Comparison of ENCODE assay signal across 11 cellular contexts in the genomic region with DNA sequence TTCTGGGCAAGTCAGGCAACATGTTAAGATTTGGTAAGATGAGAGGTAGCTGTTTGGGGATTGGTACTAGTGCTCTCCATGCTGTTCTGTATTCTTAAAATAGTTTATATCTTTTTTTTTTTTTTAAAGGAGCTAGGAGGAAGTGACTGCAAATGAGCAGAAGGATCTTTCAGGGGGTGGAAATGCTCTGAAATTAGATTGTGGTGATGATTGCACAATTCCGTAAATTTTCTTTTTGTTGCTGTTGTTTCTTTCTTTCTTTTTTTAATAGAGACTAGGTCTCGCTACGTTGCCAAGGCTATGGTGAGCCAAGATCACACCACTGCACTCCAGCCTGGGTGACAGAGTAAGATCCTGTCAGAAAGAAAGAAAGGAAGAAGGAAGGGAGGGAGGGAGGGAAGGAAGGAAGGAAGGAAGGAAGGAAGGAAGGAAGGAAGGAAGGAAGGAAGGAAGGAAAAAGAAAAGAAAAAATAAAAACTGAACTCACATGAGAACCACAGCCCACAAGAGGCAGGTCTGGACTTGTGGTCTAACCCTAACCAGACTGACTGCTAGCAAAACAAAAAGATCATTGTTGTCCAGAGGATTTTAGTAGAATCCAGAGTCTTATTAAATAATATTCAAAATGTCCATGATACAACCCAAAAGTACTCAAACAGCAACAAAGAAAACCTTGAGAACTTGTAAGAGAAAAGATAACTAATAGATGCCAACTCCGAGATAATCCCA. TPM values are rescaled to one million over a fixed set of nuclear protein-coding genes. Genes with fewer than 3 reads are reported as not detected.
DNase-seq lines count a peak whose midpoint lies in the region; ATAC-seq and TF ChIP-seq lines count a peak whose summit lies in the region.
"Had no signal": no experiment of that assay in that cellular context is flagged by ENCODE, and none has a peak within 500 bp of the region (broad histone marks: within the 10 kb centered on the region; RNA-seq: fewer than 3 reads in every experiment).

No MANE protein-coding gene starts in this region.

- H2AFZ ChIP-seq in smooth muscle cell (ENCODE audit: low read depth) (peak overlapping the region; percentile 22), neuronal stem cell (ENCODE audit: low read length) (no peak overlapping the region), H9 (ENCODE audit: low read length) (no peak overlapping the region)

- TF ChIP-seq CTCF in HL-60 (IDR thresholded peaks at IDR 0.05; ENCODE audit: insufficient read depth, low read length) (no peak), epithelial cell of esophagus (IDR thresholded peaks at IDR 0.05; ENCODE audit: insufficient read depth, low read depth, low read length, missing control alignments) (no peak), smooth muscle cell (IDR thresholded peaks at IDR 0.05; ENCODE audit: borderline replicate concordance, insufficient read depth, poor library complexity, severe bottlenecking) (no peak), H9 (conservative IDR thresholded peaks at IDR 0.05) (no peak), chondrocyte (IDR thresholded peaks at IDR 0.05) (no peak)

- H3K79me1 ChIP-seq in neuronal stem cell (ENCODE audit: low read depth, low read length) = no peaks in the 10 kb centered on the region
- H3K79me1 ChIP-seq in H9 (ENCODE audit: insufficient read depth, low read depth, low read length, poor library complexity, severe bottlenecking) = no peaks in the 10 kb centered on the region

- peaks cover 67% of the 10 kb centered on the region for H3K27me3 Mint-ChIP-seq in H9 (ENCODE audit: low read depth)
- H3K27me3 Mint-ChIP-seq in chondrocyte (ENCODE audit: low read depth) = peaks cover 45% of the 10 kb centered on the region

- H3K79me2 ChIP-seq in smooth muscle cell (ENCODE audit: low read depth) (no peaks in the 10 kb centered on the region), H9 (ENCODE audit: insufficient read depth, low read length) (no peaks in the 10 kb centered on the region)

- H3K18ac ChIP-seq in neuronal stem cell (ENCODE audit: low read length) (no peak overlapping the region), H9 (ENCODE audit: insufficient read length, low read depth, low read length) (no peak overlapping the region)

- H3K4ac ChIP-seq in neuronal stem cell (ENCODE audit: low read length) (no peak overlapping the region), H9 (ENCODE audit: low read depth, low read length) (no peak overlapping the region)

- H3K9me3 Mint-ChIP-seq in H9 (peaks cover 2% of the 10 kb centered on the region in 2 experiments; a peak in 1 of 5 replicates), chondrocyte (ENCODE audit: low read depth) (no peaks in the 10 kb centered on the region)

- H3K9ac ChIP-seq in smooth muscle cell (ENCODE audit: low read depth) (no peak overlapping the region), neuronal stem cell (ENCODE audit: low read depth, low read length, poor library complexity) (no peak overlapping the region), H9 (ENCODE audit: extremely low read depth, insufficient read length, low read length) (no peak overlapping the region)

- H3K23ac ChIP-seq in neuronal stem cell (ENCODE audit: low read depth, low read length, poor library complexity) = no peak overlapping the region
- H3K23ac ChIP-seq in H9 (ENCODE audit: insufficient read length, low read depth, low read length) = no peak overlapping the region

- no peak overlapping the region for H3T11ph ChIP-seq in H9 (ENCODE audit: low read length)

- DNase-seq in HL-60 (ENCODE audit: low read depth in 1 of 2, low spot score in 1 of 2) = peak; percentile 49 to 74
- peak; percentile 76 for DNase-seq in SKM-1 (lab: John Stamatoyannopoulos, UW; ENCODE audit: unreplicated experiment)
- DNase-seq in epithelial cell of esophagus (ENCODE audit: low read depth) = peak; percentile 66
- no peak for DNase-seq in smooth muscle cell (lab: John Stamatoyannopoulos, UW; ENCODE audit: unreplicated experiment)
- DNase-seq in neuronal stem cell (ENCODE audit: low spot score) = no peak
- DNase-seq in H9 = no peak
- no peak for DNase-seq in chondrocyte (ENCODE audit: low spot score)
- DNase-seq: heart right ventricle, NCI-H510A, testis had no signal

- peaks cover 27 to 48% of the 10 kb centered on the region in 2 experiments for H3K4me1 Mint-ChIP-seq in H9
- H3K4me1 Mint-ChIP-seq in chondrocyte (ENCODE audit: low read depth) = peaks cover 38% of the 10 kb centered on the region

- no peak overlapping the region for H3K4me3 ChIP-seq in HL-60 (replicated peaks; ENCODE audit: insufficient read depth, low read length)
- H3K4me3 ChIP-seq in epithelial cell of esophagus (ENCODE audit: low read length) = no peak overlapping the region
- no peak overlapping the region for H3K4me3 ChIP-seq in smooth muscle cell
- H3K4me3 ChIP-seq in neuronal stem cell (ENCODE audit: low read length in 2 of 2) = no peak overlapping the region
- H3K4me3 ChIP-seq: testis had no signal

- no peaks in the 10 kb centered on the region for H3K23me2 ChIP-seq in H9 (ENCODE audit: insufficient read length, low read depth, low read length, poor library complexity, severe bottlenecking)

- H3K27me3 ChIP-seq in HL-60 (ENCODE audit: insufficient read depth, poor library complexity, severe bottlenecking) = no peaks in the 10 kb centered on the region
- H3K27me3 ChIP-seq in smooth muscle cell (ENCODE audit: low read depth) = peaks cover 28% of the 10 kb centered on the region
- H3K27me3 ChIP-seq in neuronal stem cell (ENCODE audit: control insufficient read depth in 3 of 3, insufficient read depth in 3 of 3, low read depth in 1 of 3, low read length in 3 of 3) = peaks cover 32 to 88% (median 56%) of the 10 kb centered on the region in 3 experiments
- peaks cover 44% of the 10 kb centered on the region; the same call in 1 of the 2 replicates for H3K27me3 ChIP-seq in H9 (ENCODE audit: insufficient read depth, low read length)
- H3K27me3 ChIP-seq: testis had no signal

- H3K56ac ChIP-seq in H9 (ENCODE audit: insufficient read length, low read depth, low read length) = no peak overlapping the region

- peaks cover 16% of the 10 kb centered on the region for H3F3A ChIP-seq in smooth muscle cell (ENCODE audit: low read depth)

- ATAC-seq in HG02973 (IDR thresholded peaks at IDR 0.05; ENCODE audit: unreplicated experiment) = no peak

- H2BK15ac ChIP-seq in neuronal stem cell (ENCODE audit: low read length) = no peak overlapping the region
- H2BK15ac ChIP-seq in H9 (ENCODE audit: low read depth, low read length) = no peak overlapping the region

- H3K27ac Mint-ChIP-seq in H9 (no peak overlapping the region), chondrocyte (ENCODE audit: unreplicated experiment) (no peak overlapping the region)

- H4K20me1 ChIP-seq in smooth muscle cell (ENCODE audit: low read depth) (peaks cover 6% of the 10 kb centered on the region), H9 (ENCODE audit: control insufficient read depth, insufficient read depth, insufficient read length) (no peaks in the 10 kb centered on the region)

- peak overlapping the region; percentile 14 for H3K4me2 ChIP-seq in smooth muscle cell
- H3K4me2 ChIP-seq in neuronal stem cell (ENCODE audit: insufficient read depth, low read length, poor library complexity, severe bottlenecking) = no peak overlapping the region
- no peak overlapping the region for H3K4me2 ChIP-seq in H9 (ENCODE audit: insufficient read depth, insufficient read length, low read length)

- H4K8ac ChIP-seq in neuronal stem cell (ENCODE audit: low read depth, low read length) (no peak overlapping the region), H9 (replicated peaks; ENCODE audit: insufficient read length, low read depth, low read length) (no peak overlapping the region)

- H2BK120ac ChIP-seq in neuronal stem cell (ENCODE audit: low read depth, low read length) (no peak overlapping the region), H9 (ENCODE audit: low read depth, low read length, poor library complexity, severe bottlenecking) (no peak overlapping the region)

- H3K9me3 ChIP-seq in smooth muscle cell (replicated peaks; ENCODE audit: low read depth) = no peaks in the 10 kb centered on the region
- H3K9me3 ChIP-seq in neuronal stem cell (replicated peaks in 1 of 2; ENCODE audit: control insufficient read depth in 2 of 2, insufficient read depth in 1 of 2, low read depth in 1 of 2, low read length in 2 of 2) = peaks cover 3 to 10% of the 10 kb centered on the region in 2 donors
- H3K9me3 ChIP-seq in H9 (ENCODE audit: control insufficient read depth, low read depth, low read length) = no peaks in the 10 kb centered on the region
- H3K9me3 ChIP-seq: heart right ventricle, testis had no signal

- H4K5ac ChIP-seq in H9 (ENCODE audit: insufficient read length, low read depth, low read length) = no peak overlapping the region

- H2BK5ac ChIP-seq in neuronal stem cell (ENCODE audit: low read length) = no peak overlapping the region
- H2BK5ac ChIP-seq in H9 (ENCODE audit: insufficient read length, low read length) = no peak overlapping the region

- H2BK12ac ChIP-seq in neuronal stem cell (ENCODE audit: low read length) = no peak overlapping the region
- H2BK12ac ChIP-seq in H9 (ENCODE audit: insufficient read length, low read depth, low read length) = no peak overlapping the region

- H3K36me3 ChIP-seq in smooth muscle cell (ENCODE audit: low read depth) (no peaks in the 10 kb centered on the region), neuronal stem cell (replicated peaks in 1 of 2; ENCODE audit: control insufficient read depth in 2 of 2, insufficient read depth in 2 of 2, low read length in 2 of 2) (no peaks in the 10 kb centered on the region)
- H3K36me3 ChIP-seq: heart right ventricle had no signal

- H3K36me3 Mint-ChIP-seq in H9 (ENCODE audit: insufficient read depth in 1 of 3, low read depth in 3 of 3) (no peaks in the 10 kb centered on the region; a peak in 1 of 7 replicates), chondrocyte (ENCODE audit: low read depth) (peaks cover 2% of the 10 kb centered on the region)

- H3K14ac ChIP-seq in neuronal stem cell (ENCODE audit: low read length) = no peak overlapping the region
- no peak overlapping the region for H3K14ac ChIP-seq in H9 (ENCODE audit: insufficient read depth, low read length)

- no peak overlapping the region for H2BK20ac ChIP-seq in H9 (ENCODE audit: low read depth, low read length, poor library complexity, severe bottlenecking)

- WGBS in smooth muscle cell (ENCODE audit: low lambda C conversion rate) = 52% methylated on average over 4 of the region's 4 CpGs
- no CpG with 5 or more reads among the region's 4 CpGs for WGBS in neuronal stem cell (ENCODE audit: extremely low coverage in 2 of 2, insufficient read length in 2 of 2, insufficient replicate concordance in 1 of 2), 2 donors
- WGBS in H9 (ENCODE audit: extremely low coverage, insufficient read length, low lambda C conversion rate) = no CpG with 5 or more reads among the region's 4 CpGs

- peaks cover 9% of the 10 kb centered on the region for H3K4me1 ChIP-seq in smooth muscle cell (ENCODE audit: low read depth)
- peaks cover 16 to 17% of the 10 kb centered on the region in 2 donors for H3K4me1 ChIP-seq in neuronal stem cell (ENCODE audit: control insufficient read depth in 2 of 2, insufficient read depth in 1 of 2, low read depth in 1 of 2, low read length in 2 of 2)
- H3K4me1 ChIP-seq in H9 (ENCODE audit: insufficient read depth, low read length) = peaks cover 3% of the 10 kb centered on the region; the same call in 1 of the 2 replicates
- H3K4me1 ChIP-seq: testis had no signal

- H3K27ac ChIP-seq in HL-60 (replicated peaks) (peak overlapping the region; percentile 69), smooth muscle cell (ENCODE audit: low read depth) (peak overlapping the region; percentile 8), neuronal stem cell (replicated peaks; ENCODE audit: low read length) (no peak overlapping the region), H9 (ENCODE audit: insufficient read length, low read depth, low read length) (no peak overlapping the region)
- H3K27ac ChIP-seq: testis had no signal

- no peak overlapping the region for H2AK5ac ChIP-seq in neuronal stem cell (ENCODE audit: low read depth, low read length)
- H2AK5ac ChIP-seq in H9 (ENCODE audit: insufficient read length, low read length) = no peak overlapping the region

- H4K91ac ChIP-seq in neuronal stem cell (ENCODE audit: low read depth, low read length, poor library complexity) = no peak overlapping the region
- no peak overlapping the region for H4K91ac ChIP-seq in H9 (ENCODE audit: insufficient read length, low read depth, low read length)

- H3K4me3 Mint-ChIP-seq in H9 (no peak overlapping the region), chondrocyte (ENCODE audit: unreplicated experiment) (no peak overlapping the region)

RNA-seq across cellular contexts. Expression of gene ITGB2, which starts 4.5 kb away (rescaled TPM):
- total RNA-seq in smooth muscle cell = 0.18 TPM in 1 of 2 replicates, not detected in the other
- polyA plus RNA-seq in smooth muscle cell = 0.86 and 1.0 TPM in 2 replicates
- polyA plus RNA-seq in neuronal stem cell (2013, experiment 1 of 2) = 0.06 TPM
- polyA plus RNA-seq in neuronal stem cell (2013, experiment 2 of 2) = 0.12 TPM
- total RNA-seq in H9 (2021) = 0.61 and 1.1 TPM in 2 replicates
- 0.15 to 1.4 TPM (median 0.87 TPM) in 3 replicates for total RNA-seq in chondrocyte

RNA-seq across cellular contexts. Expression of gene SLX9, which starts 14.6 kb away (rescaled TPM):
- total RNA-seq in smooth muscle cell (13.9 and 15.9 TPM in 2 replicates), H9 (2021) (74.3 and 76.4 TPM in 2 replicates), chondrocyte (20.4 to 27.4 TPM (median 24.0 TPM) in 3 replicates)
- polyA plus RNA-seq in smooth muscle cell = 26.6 and 32.7 TPM in 2 replicates
- polyA plus RNA-seq in neuronal stem cell (2013, experiment 1 of 2) = 17.0 TPM
- polyA plus RNA-seq in neuronal stem cell (2013, experiment 2 of 2) = 16.6 TPM

RNA-seq across cellular contexts. Expression of gene PTTG1IP, which starts 51.7 kb away (rescaled TPM):
- 331 and 369 TPM in 2 replicates for total RNA-seq in smooth muscle cell
- polyA plus RNA-seq in smooth muscle cell = 314 and 340 TPM in 2 replicates
- polyA plus RNA-seq in neuronal stem cell (2013, experiment 1 of 2) = 134 TPM
- 131 TPM for polyA plus RNA-seq in neuronal stem cell (2013, experiment 2 of 2)
- total RNA-seq in H9 (2021) = 107 and 112 TPM in 2 replicates
- 225 to 333 TPM (median 329 TPM) in 3 replicates for total RNA-seq in chondrocyte

Comparison
In these comparisons a context has a peak if more than half of its experiments do, and no peak if none do; other contexts are left out.
1. DNase-seq: peak in HL-60 (2 of 2), SKM-1 (single experiment) and epithelial cell of esophagus (single experiment); none in smooth muscle cell (single experiment), neuronal stem cell (single experiment), H9 (single experiment) and chondrocyte (single experiment).
2. H3K27ac ChIP-seq: peak in HL-60 (single experiment) and smooth muscle cell (single experiment); none in neuronal stem cell (single experiment) and H9 (single experiment).